ENCODE assay signal across 1 cellular context in the genomic region with DNA sequence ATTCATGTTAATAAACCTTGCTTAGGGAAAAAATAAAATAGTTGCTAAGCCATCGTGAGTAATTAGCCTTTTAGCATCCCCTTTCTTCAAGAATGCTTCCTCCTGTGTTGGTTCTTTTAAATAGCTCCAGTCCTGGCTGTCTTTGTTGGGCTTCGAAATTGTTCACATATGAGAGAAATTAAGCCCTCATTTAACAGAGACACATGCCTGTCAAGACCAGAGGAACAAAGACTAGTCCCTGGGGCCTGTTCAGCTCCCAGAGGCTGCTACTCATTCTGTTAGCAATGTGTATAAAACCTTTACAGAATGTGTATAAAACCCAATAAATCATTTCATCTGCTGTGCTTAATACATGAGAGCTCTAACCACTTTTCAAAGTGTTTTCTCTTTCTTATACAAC.
TF ChIP-seq lines count a peak whose summit lies in the region.

No MANE protein-coding gene starts in this region.

TF ChIP-seq in HEK293T, 16 proteins besides CTCF, POLR2A, EP300 and RAD21 (continued from another document):
- TF ChIP-seq, protein P1, sequence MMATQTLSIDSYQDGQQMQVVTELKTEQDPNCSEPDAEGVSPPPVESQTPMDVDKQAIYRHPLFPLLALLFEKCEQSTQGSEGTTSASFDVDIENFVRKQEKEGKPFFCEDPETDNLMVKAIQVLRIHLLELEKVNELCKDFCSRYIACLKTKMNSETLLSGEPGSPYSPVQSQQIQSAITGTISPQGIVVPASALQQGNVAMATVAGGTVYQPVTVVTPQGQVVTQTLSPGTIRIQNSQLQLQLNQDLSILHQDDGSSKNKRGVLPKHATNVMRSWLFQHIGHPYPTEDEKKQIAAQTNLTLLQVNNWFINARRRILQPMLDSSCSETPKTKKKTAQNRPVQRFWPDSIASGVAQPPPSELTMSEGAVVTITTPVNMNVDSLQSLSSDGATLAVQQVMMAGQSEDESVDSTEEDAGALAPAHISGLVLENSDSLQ (IDR thresholded peaks at IDR 0.05), result peak; percentile 46; the same call in 1 of the 2 replicates
